ENCODE assay signal across 8 cellular contexts in the genomic region with DNA sequence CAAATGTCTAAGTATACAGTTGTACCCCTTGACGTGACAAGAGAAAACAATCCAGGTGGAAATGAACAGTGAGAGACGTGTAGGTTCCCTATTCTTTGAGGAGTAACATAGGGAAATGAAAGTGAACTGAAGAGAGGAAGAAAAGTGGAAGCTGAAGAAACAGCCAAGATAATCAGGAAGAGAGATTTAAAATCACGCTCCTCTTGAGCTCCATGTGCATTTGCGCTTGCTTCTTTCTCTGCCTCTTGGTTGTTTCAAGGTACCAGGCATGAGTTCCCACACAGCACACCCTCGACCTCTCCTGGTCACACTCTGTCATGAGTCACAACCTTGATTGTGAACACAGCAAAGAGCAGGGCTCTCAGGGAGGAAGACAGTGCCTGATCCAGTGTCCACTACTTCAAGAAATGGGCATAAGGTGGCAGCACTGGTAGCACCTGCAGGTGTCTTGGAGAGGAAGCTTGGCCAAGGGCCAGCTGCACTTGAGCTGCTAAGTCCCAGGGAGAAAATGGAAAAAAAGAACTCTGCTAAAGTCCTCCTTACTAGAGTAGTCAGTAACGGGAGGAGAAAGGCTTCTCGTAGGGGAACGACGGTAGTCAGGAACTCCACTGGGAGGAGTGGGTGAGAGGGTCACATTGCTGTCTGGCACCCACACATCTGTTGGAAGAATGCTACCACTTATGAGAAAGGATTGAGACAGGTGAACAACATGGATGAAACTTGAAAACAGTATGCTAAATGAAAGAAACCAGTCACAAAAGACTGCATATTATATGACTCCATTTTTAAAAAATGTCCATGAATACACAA. TPM values are rescaled to one million over a fixed set of nuclear protein-coding genes. Genes with fewer than 3 reads are reported as not detected.
DNase-seq lines count a peak whose midpoint lies in the region; ATAC-seq and TF ChIP-seq lines count a peak whose summit lies in the region.

No MANE protein-coding gene starts in this region.

- 7 to 10% methylated on average over 9 of the region's 9 CpGs for WGBS in heart right ventricle, 2 donors

- TF ChIP-seq CTCF in heart right ventricle (IDR thresholded peaks at IDR 0.05): peak; percentile 39 to 77 (median 63)

- DNase-seq in DMS53 (lab: John Stamatoyannopoulos, UW) (peak; percentile 90), H7 (peak; percentile 78), NCI-H1105 (lab: John Stamatoyannopoulos, UW) (peak; percentile 93), SKM-1 (lab: John Stamatoyannopoulos, UW; ENCODE audit: unreplicated experiment) (peak; percentile 57), heart right ventricle (peak; percentile 63 to 77), pulmonary artery endothelial cell (ENCODE audit: low read depth, low spot score) (peak; percentile 69), KG1 (lab: John Stamatoyannopoulos, UW) (no peak)
- DNase-seq in activated naive CD8-positive, alpha-beta T cell treated with anti-CD3 and anti-CD28 coated beads, Interleukin-2, amount 50 U/mL, for 24 hours: peak; percentile 49

- H3K36me3 Mint-ChIP-seq in activated naive CD8-positive, alpha-beta T cell treated with anti-CD3 and anti-CD28 coated beads, Interleukin-2, amount 50 U/mL, for 24 hours (ENCODE audit: low read depth): no peaks in the 10 kb centered on the region

- no peaks in the 10 kb centered on the region for H3K27me3 Mint-ChIP-seq in activated naive CD8-positive, alpha-beta T cell treated with anti-CD3 and anti-CD28 coated beads, Interleukin-2, amount 50 U/mL, for 24 hours

- H3K36me3 ChIP-seq in H7 (replicated peaks; ENCODE audit: control insufficient read depth, insufficient read depth, low read length): no peaks in the 10 kb centered on the region
- H3K36me3 ChIP-seq in heart right ventricle: no peaks in the 10 kb centered on the region

- H3K4me3 ChIP-seq in H7 (ENCODE audit: insufficient read depth, low read depth, low read length) (no peak overlapping the region), heart right ventricle (peak overlapping the region in 6 of 10 donors; percentile 6 to 31 (median 18))

- peak; percentile 100 for ATAC-seq in activated naive CD8-positive, alpha-beta T cell treated with anti-CD3 and anti-CD28 coated beads, Interleukin-2, amount 50 U/mL, for 24 hours
- ATAC-seq in heart right ventricle: peak; percentile 88 to 100 (median 95)

- peaks cover 0 to 21% (median 11%) of the 10 kb centered on the region in 9 donors for H3K4me1 ChIP-seq in heart right ventricle

- intact Hi-C loops in heart right ventricle (cut with DNase I): loop anchor here in 5 of 10 donors (1.0 to 10.0 kb wide), 5 partner anchors 73 to 112 kb away; partner anchors contain the start of gene PIGV (in 2 of the 5)

- H3K27me3 ChIP-seq in H7 (ENCODE audit: control insufficient read depth, insufficient read depth, low read length) (no peaks in the 10 kb centered on the region), heart right ventricle (no peaks in the 10 kb centered on the region)

- peaks cover 16% of the 10 kb centered on the region for H3K4me1 Mint-ChIP-seq in activated naive CD8-positive, alpha-beta T cell treated with anti-CD3 and anti-CD28 coated beads, Interleukin-2, amount 50 U/mL, for 24 hours

- peak overlapping the region in 4 of 10 donors; percentile 21 to 51 (median 38) for H3K27ac ChIP-seq in heart right ventricle

- H3K9me3 Mint-ChIP-seq in activated naive CD8-positive, alpha-beta T cell treated with anti-CD3 and anti-CD28 coated beads, Interleukin-2, amount 50 U/mL, for 24 hours: no peaks in the 10 kb centered on the region

- no peak overlapping the region for H3K27ac Mint-ChIP-seq in activated naive CD8-positive, alpha-beta T cell treated with anti-CD3 and anti-CD28 coated beads, Interleukin-2, amount 50 U/mL, for 24 hours

- H3K4me3 Mint-ChIP-seq in activated naive CD8-positive, alpha-beta T cell treated with anti-CD3 and anti-CD28 coated beads, Interleukin-2, amount 50 U/mL, for 24 hours: peak overlapping the region; percentile 51

- H3K9me3 ChIP-seq in heart right ventricle: no peaks in the 10 kb centered on the region

RNA-seq across cellular contexts. Expression of gene ARID1A, which starts 18.3 kb away (rescaled TPM):
- total RNA-seq in H7 (2014; rRNA removed; shearing (Covaris generic)): 45.5 and 59.5 TPM in 2 replicates
- total RNA-seq in heart right ventricle (10 to 100 TPM; 33.6 to 62.5 (median 45.7) TPM), pulmonary artery endothelial cell (12.5 and 15.1 TPM in 2 replicates)
- polyA plus RNA-seq in heart right ventricle: 10 to 100 TPM; 14.5 to 16.8 TPM
